In genomic region chr2:131674174-131674507, GRCh38 we compare ENCODE assay signal across 10 cellular contexts.
DNase-seq lines count a peak whose midpoint lies in the region; ATAC-seq and TF ChIP-seq lines count a peak whose summit lies in the region.
"Had no signal": no experiment of that assay in that cellular context is flagged by ENCODE, and none has a peak within 500 bp of the region (broad histone marks: within the 10 kb centered on the region; RNA-seq: fewer than 3 reads in every experiment).

No MANE protein-coding gene starts in this region.

- intact Hi-C loops in Right ventricle myocardium superior (cut with DNase I) (loop anchor here (5.0 kb wide), 1 partner anchor 262 kb away; no protein-coding TSS in a partner anchor), lower lobe of right lung (cut with DNase I) (no loop called here)

- H3K4me3 Mint-ChIP-seq in T-helper 17 cell (peak overlapping the region; percentile 67), type B pancreatic cell (peak overlapping the region; percentile 84)
- H3K4me3 Mint-ChIP-seq: activated CD4-positive, alpha-beta T cell treated with anti-CD3 and anti-CD28 coated beads, Interleukin-2, amount 10 ng/mL, durations not matched to agents 7 days and 5 days had no signal

- H3K23ac ChIP-seq in mesendoderm (ENCODE audit: low read length), result no peak overlapping the region

- no peaks in the 10 kb centered on the region for H3K36me3 ChIP-seq in right atrium auricular region
- no peaks in the 10 kb centered on the region for H3K36me3 ChIP-seq in lower lobe of right lung
- H3K36me3 ChIP-seq in mesendoderm (ENCODE audit: control insufficient read depth, insufficient read depth, low read length), result no peaks in the 10 kb centered on the region

- no peak for ATAC-seq in Right ventricle myocardium superior (ENCODE audit: poor library complexity)
- ATAC-seq in T-helper 17 cell, result no peak
- ATAC-seq in lower lobe of right lung, result no peak

- H3K56ac ChIP-seq in mesendoderm (ENCODE audit: low read length), result no peak overlapping the region

- H2BK120ac ChIP-seq in mesendoderm (ENCODE audit: low read depth, low read length), result no peak overlapping the region

- no peak overlapping the region for H4K5ac ChIP-seq in mesendoderm (ENCODE audit: low read length)

- H3K4me1 Mint-ChIP-seq in T-helper 17 cell (peaks cover 4% of the 10 kb centered on the region), type B pancreatic cell (ENCODE audit: unreplicated experiment) (peaks cover 8% of the 10 kb centered on the region)

- TF ChIP-seq CTCF in right atrium auricular region (IDR thresholded peaks at IDR 0.05) (peak in 1 of 2 donors; percentile 24), lower lobe of right lung (IDR thresholded peaks at IDR 0.05) (peak; percentile 4), type B pancreatic cell (conservative IDR thresholded peaks at IDR 0.05) (no peak)

- no peak overlapping the region for H3K18ac ChIP-seq in mesendoderm (ENCODE audit: low read length)

- H3K27ac ChIP-seq in right atrium auricular region, result no peak overlapping the region
- no peak overlapping the region for H3K27ac ChIP-seq in lower lobe of right lung
- H3K27ac ChIP-seq in mesendoderm (ENCODE audit: low read depth, low read length), result no peak overlapping the region

- H3K4me1 ChIP-seq in right atrium auricular region (peaks cover 0 to 24% of the 10 kb centered on the region in 2 donors), lower lobe of right lung (peaks cover 24% of the 10 kb centered on the region), mesendoderm (ENCODE audit: control insufficient read depth, low read depth, low read length) (no peaks in the 10 kb centered on the region)

- H3K4me2 ChIP-seq in mesendoderm (ENCODE audit: low read length), result no peak overlapping the region

- no peak overlapping the region for H2BK5ac ChIP-seq in mesendoderm (ENCODE audit: low read length)

- no peak overlapping the region for H3K9ac ChIP-seq in mesendoderm (ENCODE audit: low read length)

- H3K79me2 ChIP-seq in mesendoderm (ENCODE audit: control insufficient read depth, insufficient read depth, low read length), result no peaks in the 10 kb centered on the region

- H3K4me3 ChIP-seq in right atrium auricular region (peak overlapping the region; percentile 17 to 46), lower lobe of right lung (peak overlapping the region; percentile 45), mesendoderm (ENCODE audit: low read length) (no peak overlapping the region)

- H3K9me3 ChIP-seq in right atrium auricular region (no peaks in the 10 kb centered on the region), T-helper 17 cell (ENCODE audit: control insufficient read depth, low read length, poor library complexity, severe bottlenecking) (no peaks in the 10 kb centered on the region), lower lobe of right lung (no peaks in the 10 kb centered on the region)

- H3K36me3 Mint-ChIP-seq in T-helper 17 cell (ENCODE audit: low read depth) (no peaks in the 10 kb centered on the region), type B pancreatic cell (peaks cover under 1% of the 10 kb centered on the region)
- H3K36me3 Mint-ChIP-seq: activated naive CD8-positive, alpha-beta T cell treated with anti-CD3 and anti-CD28 coated beads, Interleukin-2, amount 10 ng/mL, durations not matched to agents 7 days and 5 days had no signal

- H3K4ac ChIP-seq in mesendoderm (ENCODE audit: low read depth, low read length), result no peak overlapping the region

- no peaks in the 10 kb centered on the region for H3K79me1 ChIP-seq in mesendoderm (ENCODE audit: low read length)

- H2BK15ac ChIP-seq in mesendoderm (replicated peaks; ENCODE audit: low read depth), result no peak overlapping the region

- no peak for DNase-seq in right atrium auricular region (ENCODE audit: low spot score)
- no peak for DNase-seq in Right ventricle myocardium superior
- no peak for DNase-seq in T-helper 17 cell
- no peak for DNase-seq in lower lobe of right lung
- DNase-seq in type B pancreatic cell (ENCODE audit: extremely low spot score, unreplicated experiment), result no peak
- DNase-seq in mesendoderm, result no peak
- DNase-seq in stimulated activated CD8-positive, alpha-beta memory T cell treated with anti-CD3 and anti-CD28 coated beads, Interleukin-4, amount 100 ng/mL, for 48 hours, result no peak
- no peak for DNase-seq in DMS79 treated with DMSO at 0.1 percent for 48 hours (lab: John Stamatoyannopoulos, UW)

- no peak overlapping the region for H2AK5ac ChIP-seq in mesendoderm (ENCODE audit: low read length)

- H3K27ac Mint-ChIP-seq in T-helper 17 cell (no peak overlapping the region), type B pancreatic cell (no peak overlapping the region)
- H3K27ac Mint-ChIP-seq: activated CD4-positive, alpha-beta T cell treated with anti-CD3 and anti-CD28 coated beads, Interleukin-2, amount 10 ng/mL, durations not matched to agents 7 days and 5 days; activated naive CD8-positive, alpha-beta T cell treated with anti-CD3 and anti-CD28 coated beads, Interleukin-2, amount 10 ng/mL, durations not matched to agents 7 days and 5 days had no signal

- H3K9me3 Mint-ChIP-seq in type B pancreatic cell, result peaks cover 4% of the 10 kb centered on the region
- H3K9me3 Mint-ChIP-seq: activated CD4-positive, alpha-beta T cell treated with anti-CD3 and anti-CD28 coated beads, Interleukin-2, amount 10 ng/mL, durations not matched to agents 7 days and 5 days; activated naive CD8-positive, alpha-beta T cell treated with anti-CD3 and anti-CD28 coated beads, Interleukin-2, amount 10 ng/mL, durations not matched to agents 7 days and 5 days had no signal

- H4K8ac ChIP-seq in mesendoderm (ENCODE audit: low read depth, low read length), result no peak overlapping the region

- WGBS in mesendoderm (ENCODE audit: extremely low coverage, insufficient coverage, low lambda C conversion rate), result no CpG with 5 or more reads among the region's 6 CpGs

- H3K27me3 Mint-ChIP-seq in T-helper 17 cell (peaks cover 36% of the 10 kb centered on the region), type B pancreatic cell (peaks cover 13% of the 10 kb centered on the region)

- H3K27me3 ChIP-seq in right atrium auricular region (no peaks in the 10 kb centered on the region), lower lobe of right lung (ENCODE audit: low read depth) (peaks cover 18% of the 10 kb centered on the region), mesendoderm (ENCODE audit: insufficient read depth, low read length, poor library complexity) (no peaks in the 10 kb centered on the region)
